In genomic region chr17:17043668-17044226, GRCh38 we compare ENCODE assay signal across 8 cellular contexts. TPM values are rescaled to one million over a fixed set of nuclear protein-coding genes. Genes with fewer than 3 reads are reported as not detected.
DNase-seq lines count a peak whose midpoint lies in the region; ATAC-seq, FAIRE-seq and TF ChIP-seq lines count a peak whose summit lies in the region.

No MANE protein-coding gene starts in this region.

- no peaks in the 10 kb centered on the region for H3K27me3 ChIP-seq in stomach

- peak; percentile 8 for DNase-seq in stimulated activated CD4-positive, alpha-beta T cell treated with anti-CD3 and anti-CD28 coated beads, Interleukin-4, amount 100 ng/mL, for 1 hour
- DNase-seq in stimulated activated CD4-positive, alpha-beta T cell treated with anti-CD3 and anti-CD28 coated beads, Interleukin-2, amount 100 ng/mL, for 48 hours = no peak
- DNase-seq in activated naive CD8-positive, alpha-beta T cell treated with anti-CD3 and anti-CD28 coated beads, Interleukin-2, amount 10 ng/mL, durations not matched to agents 7 days and 5 days = no peak
- DNase-seq in kidney = peak; percentile 54
- peak; percentile 23 for DNase-seq in stomach
- DNase-seq in NCI-H187 (lab: John Stamatoyannopoulos, UW) = no peak
- DNase-seq in globus pallidus (ENCODE audit: low spot score) = no peak
- no peak for DNase-seq in hippocampal formation (lab: John Stamatoyannopoulos, UW)

- peak overlapping the region; percentile 67 for H3K27ac Mint-ChIP-seq in activated naive CD8-positive, alpha-beta T cell treated with anti-CD3 and anti-CD28 coated beads, Interleukin-2, amount 10 ng/mL, durations not matched to agents 7 days and 5 days

- H3K36me3 ChIP-seq in kidney (ENCODE audit: control insufficient read depth in 1 of 2, insufficient read depth in 2 of 2, low read length in 2 of 2) = no peaks in the 10 kb centered on the region
- no peaks in the 10 kb centered on the region for H3K36me3 ChIP-seq in stomach

- 7 to 12% (median 8%) methylated on average over 11 of the region's 11 CpGs for WGBS in stomach, 5 donors

- no peaks in the 10 kb centered on the region for H3K9me3 Mint-ChIP-seq in activated naive CD8-positive, alpha-beta T cell treated with anti-CD3 and anti-CD28 coated beads, Interleukin-2, amount 10 ng/mL, durations not matched to agents 7 days and 5 days

- no peak for ATAC-seq in activated naive CD8-positive, alpha-beta T cell treated with anti-CD3 and anti-CD28 coated beads, Interleukin-2, amount 10 ng/mL, durations not matched to agents 7 days and 5 days (ENCODE audit: low read depth)

- peak overlapping the region; percentile 88 to 92 for H3K27ac ChIP-seq in kidney (ENCODE audit: low read depth in 2 of 2, low read length in 2 of 2)
- H3K27ac ChIP-seq in stomach = peak overlapping the region; percentile 80 to 91 (median 89)

- TF ChIP-seq CTCF in kidney (IDR thresholded peaks at IDR 0.05; ENCODE audit: borderline replicate concordance, extremely low read depth, insufficient read depth) = no peak
- TF ChIP-seq CTCF in stomach (IDR thresholded peaks at IDR 0.05) = no peak

- H3K4me3 ChIP-seq in kidney (ENCODE audit: low read length in 2 of 2) (peak overlapping the region; percentile 70 to 90), stomach (peak overlapping the region; percentile 66 to 79 (median 72))

- peak overlapping the region; percentile 91 for H3K4me3 Mint-ChIP-seq in activated naive CD8-positive, alpha-beta T cell treated with anti-CD3 and anti-CD28 coated beads, Interleukin-2, amount 10 ng/mL, durations not matched to agents 7 days and 5 days

- intact Hi-C loops in kidney (cut with DNase I) (no loop called here), stomach (cut with DNase I; ENCODE audit: low total_unique reads) (no loop called here)

- H3K9ac ChIP-seq in kidney (ENCODE audit: low read length in 2 of 2) = peak overlapping the region; percentile 83 to 92

- H3K9me3 ChIP-seq in kidney (ENCODE audit: control insufficient read depth in 1 of 2, low read length in 2 of 2) = no peaks in the 10 kb centered on the region
- no peaks in the 10 kb centered on the region for H3K9me3 ChIP-seq in stomach

- TF ChIP-seq EP300 in stomach (IDR thresholded peaks at IDR 0.05) = no peak

- POLR2A ChIA-PET in activated naive CD8-positive, alpha-beta T cell treated with anti-CD3 and anti-CD28 coated beads, Interleukin-2, amount 10 ng/mL, durations not matched to agents 7 days and 5 days (lab: Charles Lee) = no interaction called here

- peaks cover 7% of the 10 kb centered on the region for H3K36me3 Mint-ChIP-seq in activated naive CD8-positive, alpha-beta T cell treated with anti-CD3 and anti-CD28 coated beads, Interleukin-2, amount 10 ng/mL, durations not matched to agents 7 days and 5 days

- no peaks in the 10 kb centered on the region for H3K27me3 Mint-ChIP-seq in activated naive CD8-positive, alpha-beta T cell treated with anti-CD3 and anti-CD28 coated beads, Interleukin-2, amount 10 ng/mL, durations not matched to agents 7 days and 5 days

- H3K4me1 Mint-ChIP-seq in activated naive CD8-positive, alpha-beta T cell treated with anti-CD3 and anti-CD28 coated beads, Interleukin-2, amount 10 ng/mL, durations not matched to agents 7 days and 5 days = peaks cover 40% of the 10 kb centered on the region

- FAIRE-seq in kidney (lab: Jason Lieb, UNC) = no peak

- peaks cover 27 to 37% of the 10 kb centered on the region in 2 donors for H3K4me1 ChIP-seq in kidney (ENCODE audit: control insufficient read depth in 1 of 2, insufficient read depth in 1 of 2, low read depth in 1 of 2, low read length in 2 of 2)
- H3K4me1 ChIP-seq in stomach = peaks cover 51 to 72% (median 62%) of the 10 kb centered on the region in 4 donors

- no peak for TF ChIP-seq POLR2A in stomach (IDR thresholded peaks at IDR 0.05)

RNA-seq across cellular contexts. Expression of gene MPRIP, which starts 1.5 kb away (rescaled TPM):
- 100 to 1,000 TPM; 210 to 239 TPM for total RNA-seq in activated naive CD8-positive, alpha-beta T cell treated with anti-CD3 and anti-CD28 coated beads, Interleukin-2, amount 10 ng/mL, durations not matched to agents 7 days and 5 days
- 250 TPM for total RNA-seq in kidney
- polyA plus RNA-seq in kidney (ENCODE audit: insufficient read depth, low read depth, low replicate concordance) = 120 TPM
- 100 to 1,000 TPM; 145 to 518 (median 261) TPM for total RNA-seq in stomach
- 100 to 1,000 TPM in 2 of 3 donors, 10 to 100 TPM in 1; 80.2 to 123 (median 114) TPM for polyA plus RNA-seq in stomach

Comparison
In these comparisons a context has a peak if more than half of its experiments do, and no peak if none do; other contexts are left out.
1. DNase-seq: peak in stimulated activated CD4-positive, alpha-beta T cell treated with anti-CD3 and anti-CD28 coated beads, Interleukin-4, amount 100 ng/mL, for 1 hour (single experiment), kidney (single experiment) and stomach (single experiment); none in stimulated activated CD4-positive, alpha-beta T cell treated with anti-CD3 and anti-CD28 coated beads, Interleukin-2, amount 100 ng/mL, for 48 hours (0 of 2), activated naive CD8-positive, alpha-beta T cell treated with anti-CD3 and anti-CD28 coated beads, Interleukin-2, amount 10 ng/mL, durations not matched to agents 7 days and 5 days (single experiment), NCI-H187 (0 of 2), globus pallidus (single experiment) and hippocampal formation (0 of 2).